In the genomic region with DNA sequence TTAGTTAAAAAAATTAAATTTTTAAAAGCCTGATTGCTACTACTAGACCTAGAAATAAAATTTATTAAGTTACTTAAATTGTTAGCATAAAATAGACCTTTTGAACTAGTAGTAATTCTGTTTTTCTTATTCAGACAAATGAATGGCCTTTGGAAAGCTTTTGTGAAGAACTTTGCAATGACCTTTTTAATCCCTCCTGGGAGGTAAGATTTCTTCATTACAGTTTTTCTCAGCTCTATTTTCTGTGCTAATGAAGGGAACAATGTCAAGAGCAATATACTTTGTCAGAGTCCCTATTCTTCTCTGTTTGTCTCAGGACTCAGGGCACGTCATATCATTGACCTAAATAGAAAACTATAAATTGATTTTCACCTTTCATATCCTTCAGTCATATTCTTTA, we compare ENCODE assay signal across 22 cellular contexts. TPM values are rescaled to one million over a fixed set of nuclear protein-coding genes. Genes with fewer than 3 reads are reported as not detected.
DNase-seq lines count a peak whose midpoint lies in the region; ATAC-seq, FAIRE-seq and TF ChIP-seq lines count a peak whose summit lies in the region.
"Had no signal": no experiment of that assay in that cellular context is flagged by ENCODE, and none has a peak within 500 bp of the region (broad histone marks: within the 10 kb centered on the region; RNA-seq: fewer than 3 reads in every experiment).

No MANE protein-coding gene starts in this region.

- H3K4me3 ChIP-seq in kidney (ENCODE audit: low read length in 2 of 2) = no peak overlapping the region
- H3K4me3 ChIP-seq: BLaER1, GM23248 had no signal

- H3K4me1 ChIP-seq in kidney (ENCODE audit: control insufficient read depth in 1 of 2, insufficient read depth in 1 of 2, low read depth in 1 of 2, low read length in 2 of 2) = no peaks in the 10 kb centered on the region
- H3K4me1 ChIP-seq: BLaER1, Caco-2 had no signal

- H3K9me3 Mint-ChIP-seq in activated naive CD8-positive, alpha-beta T cell (ENCODE audit: low read depth) = no peaks in the 10 kb centered on the region
- no peaks in the 10 kb centered on the region for H3K9me3 Mint-ChIP-seq in activated naive CD8-positive, alpha-beta T cell treated with anti-CD3 and anti-CD28 coated beads, Interleukin-2, amount 50 U/mL, for 24 hours
- H3K9me3 Mint-ChIP-seq in stimulated activated naive B cell treated with anti-CD40 and anti-IgM and Interleukin-4, amounts not matched to agents 10 μg/mL and 1 μg/mL and 100 μg/mL, for 72 hours = no peaks in the 10 kb centered on the region
- no peaks in the 10 kb centered on the region for H3K9me3 Mint-ChIP-seq in osteocyte (ENCODE audit: unreplicated experiment)
- H3K9me3 Mint-ChIP-seq: CD4-positive, CD25-positive, alpha-beta regulatory T cell; CD8-positive, alpha-beta T cell; H9 had no signal

- intact Hi-C loops in kidney (cut with DNase I) = no loop called here

- no peaks in the 10 kb centered on the region for H3K27me3 Mint-ChIP-seq in activated naive CD8-positive, alpha-beta T cell
- no peaks in the 10 kb centered on the region for H3K27me3 Mint-ChIP-seq in activated naive CD8-positive, alpha-beta T cell treated with anti-CD3 and anti-CD28 coated beads, Interleukin-2, amount 50 U/mL, for 24 hours
- H3K27me3 Mint-ChIP-seq in stimulated activated naive B cell treated with anti-CD40 and anti-IgM and Interleukin-4, amounts not matched to agents 10 μg/mL and 1 μg/mL and 100 μg/mL, for 72 hours = no peaks in the 10 kb centered on the region
- no peaks in the 10 kb centered on the region for H3K27me3 Mint-ChIP-seq in osteocyte (ENCODE audit: unreplicated experiment)
- H3K27me3 Mint-ChIP-seq: B cell; CD4-positive, CD25-positive, alpha-beta regulatory T cell had no signal

- TF ChIP-seq CTCF in kidney (IDR thresholded peaks at IDR 0.05; ENCODE audit: borderline replicate concordance, extremely low read depth, insufficient read depth) = no peak
- no peak for TF ChIP-seq CTCF in osteocyte (IDR thresholded peaks at IDR 0.05)

- H3K36me3 Mint-ChIP-seq in activated naive CD8-positive, alpha-beta T cell = peaks cover 14% of the 10 kb centered on the region
- H3K36me3 Mint-ChIP-seq in activated naive CD8-positive, alpha-beta T cell treated with anti-CD3 and anti-CD28 coated beads, Interleukin-2, amount 50 U/mL, for 24 hours (ENCODE audit: low read depth) = peaks cover 57% of the 10 kb centered on the region
- peaks cover 37 to 60% of the 10 kb centered on the region in 2 donors for H3K36me3 Mint-ChIP-seq in stimulated activated naive B cell treated with anti-CD40 and anti-IgM and Interleukin-4, amounts not matched to agents 10 μg/mL and 1 μg/mL and 100 μg/mL, for 72 hours
- peaks cover 68% of the 10 kb centered on the region for H3K36me3 Mint-ChIP-seq in osteocyte (ENCODE audit: unreplicated experiment)

- H3K36me3 ChIP-seq in kidney (ENCODE audit: control insufficient read depth in 1 of 2, insufficient read depth in 2 of 2, low read length in 2 of 2) = peaks cover 26 to 71% of the 10 kb centered on the region in 2 donors

- no peak overlapping the region for H3K27ac ChIP-seq in kidney (ENCODE audit: low read depth in 2 of 2, low read length in 2 of 2)
- H3K27ac ChIP-seq: BLaER1, C4-2B, GM23248 had no signal

- peak overlapping the region; percentile 31 for H3K27ac Mint-ChIP-seq in activated naive CD8-positive, alpha-beta T cell
- no peak overlapping the region for H3K27ac Mint-ChIP-seq in activated naive CD8-positive, alpha-beta T cell treated with anti-CD3 and anti-CD28 coated beads, Interleukin-2, amount 50 U/mL, for 24 hours
- peak overlapping the region; percentile 20 for H3K27ac Mint-ChIP-seq in stimulated activated naive B cell treated with anti-CD40 and anti-IgM and Interleukin-4, amounts not matched to agents 10 μg/mL and 1 μg/mL and 100 μg/mL, for 72 hours
- no peak overlapping the region for H3K27ac Mint-ChIP-seq in osteocyte (ENCODE audit: unreplicated experiment)
- H3K27ac Mint-ChIP-seq: B cell; CD4-positive, CD25-positive, alpha-beta regulatory T cell; CD8-positive, alpha-beta T cell; H9 had no signal

- no peak overlapping the region for H3K4me3 Mint-ChIP-seq in activated naive CD8-positive, alpha-beta T cell
- no peak overlapping the region for H3K4me3 Mint-ChIP-seq in activated naive CD8-positive, alpha-beta T cell treated with anti-CD3 and anti-CD28 coated beads, Interleukin-2, amount 50 U/mL, for 24 hours
- no peak overlapping the region for H3K4me3 Mint-ChIP-seq in stimulated activated naive B cell treated with anti-CD40 and anti-IgM and Interleukin-4, amounts not matched to agents 10 μg/mL and 1 μg/mL and 100 μg/mL, for 72 hours
- H3K4me3 Mint-ChIP-seq in osteocyte (ENCODE audit: unreplicated experiment) = no peak overlapping the region
- H3K4me3 Mint-ChIP-seq: B cell; CD4-positive, CD25-positive, alpha-beta regulatory T cell; CD8-positive, alpha-beta T cell; H9 had no signal

- no peak overlapping the region for H3K9ac ChIP-seq in kidney (ENCODE audit: low read length in 2 of 2)
- H3K9ac ChIP-seq: BLaER1, GM23248 had no signal

- no peaks in the 10 kb centered on the region for H3K9me3 ChIP-seq in kidney (ENCODE audit: control insufficient read depth in 1 of 2, low read length in 2 of 2)
- H3K9me3 ChIP-seq: BLaER1, Caco-2 had no signal

- H3K4me1 Mint-ChIP-seq in activated naive CD8-positive, alpha-beta T cell (ENCODE audit: low read depth) = peaks cover 2% of the 10 kb centered on the region
- H3K4me1 Mint-ChIP-seq in activated naive CD8-positive, alpha-beta T cell treated with anti-CD3 and anti-CD28 coated beads, Interleukin-2, amount 50 U/mL, for 24 hours = no peaks in the 10 kb centered on the region
- H3K4me1 Mint-ChIP-seq in stimulated activated naive B cell treated with anti-CD40 and anti-IgM and Interleukin-4, amounts not matched to agents 10 μg/mL and 1 μg/mL and 100 μg/mL, for 72 hours = no peaks in the 10 kb centered on the region
- H3K4me1 Mint-ChIP-seq in osteocyte (ENCODE audit: unreplicated experiment) = no peaks in the 10 kb centered on the region
- H3K4me1 Mint-ChIP-seq: B cell had no signal

- no peak for DNase-seq in activated naive CD8-positive, alpha-beta T cell treated with anti-CD3 and anti-CD28 coated beads, Interleukin-2, amount 50 U/mL, for 24 hours
- DNase-seq in kidney = no peak
- DNase-seq in stimulated activated naive B cell treated with anti-CD40 and anti-IgM and Interleukin-4, amounts not matched to agents 10 μg/mL and 1 μg/mL and 100 μg/mL, for 72 hours = no peak
- no peak for DNase-seq in globus pallidus (ENCODE audit: low spot score)
- DNase-seq in osteocyte (ENCODE audit: extremely low spot score, unreplicated experiment) = no peak
- DNase-seq in HuH-7 (ENCODE audit: low spot score) = no peak
- DNase-seq: Caco-2; CD4-positive, CD25-positive, alpha-beta regulatory T cell; CD8-positive, alpha-beta T cell; DMS153; DND-41; GM23248; H9 had no signal

- no peak for ATAC-seq in activated naive CD8-positive, alpha-beta T cell treated with anti-CD3 and anti-CD28 coated beads, Interleukin-2, amount 50 U/mL, for 24 hours
- ATAC-seq in stimulated activated naive B cell treated with anti-CD40 and anti-IgM and Interleukin-4, amounts not matched to agents 10 μg/mL and 1 μg/mL and 100 μg/mL, for 72 hours (replicated peaks) = no peak
- ATAC-seq: CD8-positive, alpha-beta T cell; HCT116 had no signal

- FAIRE-seq in TTC549 (lab: Jason Lieb, UNC) (peak; percentile 38), kidney (lab: Jason Lieb, UNC) (peak; percentile 8)
- FAIRE-seq: G401.6, GM12892, GM19239 had no signal

RNA-seq across cellular contexts. Expression of gene BTAF1, which starts 33.5 kb away (rescaled TPM):
- total RNA-seq in kidney = 35.1 TPM
- polyA plus RNA-seq in kidney (ENCODE audit: insufficient read depth, low read depth, low replicate concordance) = 4.3 TPM
- 32.4 and 34.6 TPM in 2 replicates for total RNA-seq in osteocyte

RNA-seq across cellular contexts. Expression of gene FGFBP3, which starts 47.8 kb away (rescaled TPM):
- total RNA-seq in kidney (2.7 TPM), osteocyte (3.1 and 3.7 TPM in 2 replicates)
- 1.3 TPM for polyA plus RNA-seq in kidney (ENCODE audit: insufficient read depth, low read depth, low replicate concordance)

Comparison
In these comparisons a context has a peak if more than half of its experiments do, and no peak if none do; other contexts are left out.
1. H3K27ac Mint-ChIP-seq: peak in activated naive CD8-positive, alpha-beta T cell (single experiment) and stimulated activated naive B cell treated with anti-CD40 and anti-IgM and Interleukin-4, amounts not matched to agents 10 μg/mL and 1 μg/mL and 100 μg/mL, for 72 hours (single experiment); none in activated naive CD8-positive, alpha-beta T cell treated with anti-CD3 and anti-CD28 coated beads, Interleukin-2, amount 50 U/mL, for 24 hours (single experiment) and osteocyte (single experiment).